8 cellular contexts compared by ENCODE assay signal in the genomic region with DNA sequence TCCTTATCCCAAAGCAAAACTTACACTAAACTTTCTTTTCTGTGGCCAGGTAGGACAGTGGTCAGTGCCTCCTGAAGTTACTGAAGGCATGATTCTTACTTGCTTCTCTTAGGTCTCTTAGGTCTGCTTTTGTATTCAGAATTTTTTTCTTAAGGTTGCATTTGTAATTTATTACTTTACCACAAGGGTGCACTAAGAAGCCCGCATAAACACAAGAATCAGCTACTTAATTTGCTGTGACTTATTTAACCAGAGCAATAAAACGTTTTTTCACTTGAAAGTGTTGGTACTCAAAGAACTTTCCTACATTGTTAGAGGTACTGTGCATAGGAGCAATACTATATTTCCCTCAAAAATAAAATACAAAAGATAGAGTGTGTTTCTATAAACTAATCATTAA.
DNase-seq lines count a peak whose midpoint lies in the region; ATAC-seq, FAIRE-seq and TF ChIP-seq lines count a peak whose summit lies in the region.

No MANE protein-coding gene starts in this region.

- H3K36me3 Mint-ChIP-seq in activated T-helper 1 cell treated with anti-CD3 and anti-CD28 coated beads, Interleukin-12 subunit alpha, Interleukin-12 subunit beta, Interleukin-2, Interleukin-4 antibody, amounts not matched to agents 30 ng/mL and 10 ng/mL and 1 ng/mL, durations not matched to agents 14 hours and 24 hours and 36 hours (ENCODE audit: low read depth) = no peaks in the 10 kb centered on the region

- H3K56ac ChIP-seq in H1 (replicated peaks; ENCODE audit: insufficient read length, low read depth, low read length) = no peak overlapping the region

- ATAC-seq in GM19452 (IDR thresholded peaks at IDR 0.05; ENCODE audit: unreplicated experiment) (no peak), HG02884 (IDR thresholded peaks at IDR 0.05; ENCODE audit: unreplicated experiment) (no peak)

- no peak overlapping the region for H3K18ac ChIP-seq in H1 (ENCODE audit: extremely low read depth, low read length)

- H4K20me1 ChIP-seq in H1 (replicated peaks in 1 of 2; ENCODE audit: control insufficient read depth in 1 of 2, insufficient read depth in 2 of 2, low read length in 2 of 2) = no peaks in the 10 kb centered on the region

- no peak overlapping the region for H4K8ac ChIP-seq in H1 (ENCODE audit: extremely low read depth, insufficient read depth, low read length)

- no peak overlapping the region for H3K9ac ChIP-seq in H1 (replicated peaks in 1 of 4; ENCODE audit: extremely low read depth in 1 of 4, low read depth in 3 of 4, low read length in 3 of 4)

- no peaks in the 10 kb centered on the region for H3K36me3 ChIP-seq in H1 (ENCODE audit: control insufficient read depth in 2 of 4, insufficient read depth in 4 of 4, low read length in 3 of 4)

- H3K79me1 ChIP-seq in H1 (ENCODE audit: low read depth, low read length) = no peaks in the 10 kb centered on the region

- H3K9me3 ChIP-seq in H1 (ENCODE audit: insufficient read depth in 2 of 2, low read depth in 1 of 2, low read length in 1 of 2) = no peaks in the 10 kb centered on the region

- H3K4ac ChIP-seq in H1 (replicated peaks; ENCODE audit: insufficient read length, low read depth, low read length) = no peak overlapping the region

- no peak overlapping the region for H2BK120ac ChIP-seq in H1 (replicated peaks; ENCODE audit: low read depth, low read length)

- H3K9me3 Mint-ChIP-seq in activated T-helper 1 cell treated with anti-CD3 and anti-CD28 coated beads, Interleukin-12 subunit alpha, Interleukin-12 subunit beta, Interleukin-2, Interleukin-4 antibody, amounts not matched to agents 30 ng/mL and 10 ng/mL and 1 ng/mL, durations not matched to agents 14 hours and 24 hours and 36 hours = no peaks in the 10 kb centered on the region

- 27% methylated on average over 2 of the region's 2 CpGs; no CpG with 5 or more reads in 1 of the 2 experiments for WGBS in H1 (ENCODE audit: extremely low coverage in 1 of 2, insufficient coverage in 1 of 2, insufficient read length in 1 of 2, insufficient replicate concordance in 2 of 2, low coverage in 1 of 2, low lambda C conversion rate in 2 of 2, missing lambda C conversion rate in 1 of 2), 2 experiments

- H3K27me3 Mint-ChIP-seq in activated T-helper 1 cell treated with anti-CD3 and anti-CD28 coated beads, Interleukin-12 subunit alpha, Interleukin-12 subunit beta, Interleukin-2, Interleukin-4 antibody, amounts not matched to agents 30 ng/mL and 10 ng/mL and 1 ng/mL, durations not matched to agents 14 hours and 24 hours and 36 hours (ENCODE audit: insufficient read depth) = no peaks in the 10 kb centered on the region

- no peak overlapping the region for H3K27ac Mint-ChIP-seq in activated T-helper 1 cell treated with anti-CD3 and anti-CD28 coated beads, Interleukin-12 subunit alpha, Interleukin-12 subunit beta, Interleukin-2, Interleukin-4 antibody, amounts not matched to agents 30 ng/mL and 10 ng/mL and 1 ng/mL, durations not matched to agents 14 hours and 24 hours and 36 hours

- intact Hi-C loops in activated T-helper 1 cell treated with anti-CD3 and anti-CD28 coated beads, Interleukin-12 subunit alpha, Interleukin-12 subunit beta, Interleukin-2, Interleukin-4 antibody, amounts not matched to agents 30 ng/mL and 10 ng/mL and 1 ng/mL, durations not matched to agents 14 hours and 24 hours and 36 hours (cut with micrococcal nuclease) = loop anchor here (2.0 to 5.0 kb wide), 2 partner anchors 445 to 563 kb away; no protein-coding TSS in a partner anchor

- no peak overlapping the region for H3K23ac ChIP-seq in H1 (ENCODE audit: insufficient read length)

- H2BK5ac ChIP-seq in H1 (ENCODE audit: low read depth, low read length) = no peak overlapping the region

- H3K4me3 Mint-ChIP-seq in activated T-helper 1 cell treated with anti-CD3 and anti-CD28 coated beads, Interleukin-12 subunit alpha, Interleukin-12 subunit beta, Interleukin-2, Interleukin-4 antibody, amounts not matched to agents 30 ng/mL and 10 ng/mL and 1 ng/mL, durations not matched to agents 14 hours and 24 hours and 36 hours = no peak overlapping the region

- peak in 2 of 3 experiments; percentile 11 to 19; a peak in 2 of 4 replicates for TF ChIP-seq CTCF in H1 (IDR thresholded peaks at IDR 0.05; ENCODE audit: control extremely low read depth in 1 of 3, insufficient read depth in 1 of 3, low read depth in 1 of 3, low read length in 3 of 3)

- no peak overlapping the region for H4K5ac ChIP-seq in H1 (ENCODE audit: insufficient read length, low read depth, low read length)

- no peak overlapping the region for H2BK12ac ChIP-seq in H1 (ENCODE audit: low read depth, low read length)

- TF ChIP-seq POLR2A in H1 (IDR thresholded peaks at IDR 0.05; ENCODE audit: control extremely low read depth in 1 of 2, low read depth in 2 of 2, low read length in 2 of 2) = no peak

- FAIRE-seq in H1 (lab: Jason Lieb, UNC) = peak; percentile 57

- H3K4me3 ChIP-seq in H1 (ENCODE audit: extremely low read depth in 1 of 4, insufficient read depth in 2 of 4, low read depth in 3 of 4, low read length in 4 of 4) = no peak overlapping the region

- no peak overlapping the region for H2BK20ac ChIP-seq in H1 (ENCODE audit: low read length)

- H2BK15ac ChIP-seq in H1 (ENCODE audit: low read length) = no peak overlapping the region

- no peak overlapping the region for H4K91ac ChIP-seq in H1 (replicated peaks; ENCODE audit: insufficient read length, low read length)

- H3K4me2 ChIP-seq in H1 (ENCODE audit: insufficient read depth in 1 of 2, low read depth in 2 of 2, low read length in 2 of 2) = no peak overlapping the region

- peak; percentile 32 for DNase-seq in DMS 273 (lab: John Stamatoyannopoulos, UW; ENCODE audit: unreplicated experiment)
- no peak for DNase-seq in DMS 273 treated with DMSO at 0.1 percent for 48 hours (lab: John Stamatoyannopoulos, UW)
- DNase-seq in NCI-H1417 (lab: John Stamatoyannopoulos, UW) = peak; percentile 3 to 53 (median 15)
- no peak for DNase-seq in H1 (ENCODE audit: low read depth in 1 of 2, low spot score in 2 of 2)
- DNase-seq in retina = peak; percentile 21
- DNase-seq in activated T-helper 1 cell treated with anti-CD3 and anti-CD28 coated beads, Interleukin-12 subunit alpha, Interleukin-12 subunit beta, Interleukin-2, Interleukin-4 antibody, amounts not matched to agents 30 ng/mL and 10 ng/mL and 1 ng/mL, durations not matched to agents 14 hours and 24 hours and 36 hours (ENCODE audit: low spot score) = no peak

- H3K27ac ChIP-seq in H1 (ENCODE audit: low read depth, low read length) = no peak overlapping the region

- TF ChIP-seq EP300 in H1 (IDR thresholded peaks at IDR 0.05; ENCODE audit: borderline replicate concordance in 1 of 2, low read depth in 2 of 2, low read length in 2 of 2) = no peak

- no peaks in the 10 kb centered on the region for H3K79me2 ChIP-seq in H1 (ENCODE audit: control insufficient read depth in 1 of 2, insufficient read depth in 2 of 2, low read length in 2 of 2)

- H3K23me2 ChIP-seq in H1 (ENCODE audit: low read depth, low read length) = no peaks in the 10 kb centered on the region

- H3K4me1 Mint-ChIP-seq in activated T-helper 1 cell treated with anti-CD3 and anti-CD28 coated beads, Interleukin-12 subunit alpha, Interleukin-12 subunit beta, Interleukin-2, Interleukin-4 antibody, amounts not matched to agents 30 ng/mL and 10 ng/mL and 1 ng/mL, durations not matched to agents 14 hours and 24 hours and 36 hours (ENCODE audit: low read depth) = no peaks in the 10 kb centered on the region

- no peaks in the 10 kb centered on the region for H3K4me1 ChIP-seq in H1 (replicated peaks in 1 of 4; ENCODE audit: control insufficient read depth in 3 of 4, insufficient read depth in 4 of 4, low read length in 3 of 4)

- no peaks in the 10 kb centered on the region for H3K27me3 ChIP-seq in H1 (replicated peaks in 1 of 4; ENCODE audit: control insufficient read depth in 3 of 4, extremely low read depth in 1 of 4, insufficient read depth in 3 of 4, low read length in 3 of 4)

- CTCF ChIA-PET in H1 (lab: Charles Lee; ENCODE audit: partially characterized antibody) = interaction anchor here (0.6 to 3.2 kb wide), 12 partner anchors 10 to 1055 kb away, joined by 3 to 11 read pairs (median 3); no protein-coding TSS in a partner anchor

- H2AK5ac ChIP-seq in H1 (ENCODE audit: low read depth, low read length) = no peak overlapping the region

- POLR2A ChIA-PET in H1 (lab: Charles Lee; ENCODE audit: partially characterized antibody) = no interaction called here

- peak; percentile 59 to 60 for TF ChIP-seq RAD21 in H1 (IDR thresholded peaks at IDR 0.05 in 1 of 2, conservative IDR thresholded peaks at IDR 0.05 in 1 of 2; ENCODE audit: low read depth in 2 of 2, low read length in 2 of 2)

- H2AFZ ChIP-seq in H1 (ENCODE audit: low read length) = no peak overlapping the region

- no peak overlapping the region for H3K14ac ChIP-seq in H1 (ENCODE audit: insufficient read length)

TF ChIP-seq in H1, 55 proteins besides CTCF, POLR2A, EP300 and RAD21:
- TF ChIP-seq, protein P1, sequence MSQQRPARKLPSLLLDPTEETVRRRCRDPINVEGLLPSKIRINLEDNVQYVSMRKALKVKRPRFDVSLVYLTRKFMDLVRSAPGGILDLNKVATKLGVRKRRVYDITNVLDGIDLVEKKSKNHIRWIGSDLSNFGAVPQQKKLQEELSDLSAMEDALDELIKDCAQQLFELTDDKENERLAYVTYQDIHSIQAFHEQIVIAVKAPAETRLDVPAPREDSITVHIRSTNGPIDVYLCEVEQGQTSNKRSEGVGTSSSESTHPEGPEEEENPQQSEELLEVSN (IDR thresholded peaks at IDR 0.05) = no peak
- TF ChIP-seq KDM1A (IDR thresholded peaks at IDR 0.05; ENCODE audit: borderline replicate concordance, low read length) = no peak

Comparison
In these comparisons a context has a peak if more than half of its experiments do, and no peak if none do; other contexts are left out.
1. DNase-seq: peak in DMS 273 (single experiment), NCI-H1417 (3 of 3) and retina (single experiment); none in DMS 273 treated with DMSO at 0.1 percent for 48 hours (single experiment), H1 (0 of 2) and activated T-helper 1 cell treated with anti-CD3 and anti-CD28 coated beads, Interleukin-12 subunit alpha, Interleukin-12 subunit beta, Interleukin-2, Interleukin-4 antibody, amounts not matched to agents 30 ng/mL and 10 ng/mL and 1 ng/mL, durations not matched to agents 14 hours and 24 hours and 36 hours (single experiment).